22 cellular contexts compared by ENCODE assay signal in genomic region chr4:170887396-170887795, GRCh38.
"Had no signal": no experiment of that assay in that cellular context is flagged by ENCODE, and none has a peak within 500 bp of the region (broad histone marks: within the 10 kb centered on the region; RNA-seq: fewer than 3 reads in every experiment).

No MANE protein-coding gene starts in this region.

- H3K9me3 ChIP-seq: gastroesophageal sphincter, heart right ventricle, mucosa of descending colon, neutrophil, tibial artery, uterus had no signal

- H3K4me1 Mint-ChIP-seq: stimulated activated memory B cell treated with anti-CD40 and anti-IgM and Interleukin-4, amounts not matched to agents 10 μg/mL and 1 μg/mL and 100 μg/mL, for 72 hours; T-cell had no signal

- H3K9ac ChIP-seq: parathyroid adenoma had no signal

- H3K9me3 Mint-ChIP-seq: stimulated activated memory B cell treated with anti-CD40 and anti-IgM and Interleukin-4, amounts not matched to agents 10 μg/mL and 1 μg/mL and 100 μg/mL, for 72 hours had no signal

- H3K27me3 Mint-ChIP-seq: activated CD4-positive, alpha-beta memory T cell treated with anti-CD3 and anti-CD28 coated beads for 36 hours; brain; effector memory CD8-positive, alpha-beta T cell; naive thymus-derived CD4-positive, alpha-beta T cell; stimulated activated memory B cell treated with anti-CD40 and anti-IgM and Interleukin-4, amounts not matched to agents 10 μg/mL and 1 μg/mL and 100 μg/mL, for 72 hours; T-cell had no signal

- H3K27ac Mint-ChIP-seq: activated CD4-positive, alpha-beta memory T cell treated with anti-CD3 and anti-CD28 coated beads for 36 hours; activated naive CD4-positive, alpha-beta T cell treated with anti-CD3 and anti-CD28 coated beads, Interleukin-2, amount 50 U/mL, for 72 hours; brain; effector memory CD8-positive, alpha-beta T cell; naive thymus-derived CD4-positive, alpha-beta T cell; stimulated activated memory B cell treated with anti-CD40 and anti-IgM and Interleukin-4, amounts not matched to agents 10 μg/mL and 1 μg/mL and 100 μg/mL, for 72 hours; T-cell had no signal

- ATAC-seq: activated naive CD4-positive, alpha-beta T cell treated with anti-CD3 and anti-CD28 coated beads, Interleukin-2, amount 50 U/mL, for 72 hours; effector memory CD8-positive, alpha-beta T cell; gastroesophageal sphincter; heart right ventricle; left cardiac atrium; mucosa of descending colon; naive thymus-derived CD4-positive, alpha-beta T cell; stimulated activated memory B cell treated with anti-CD40 and anti-IgM and Interleukin-4, amounts not matched to agents 10 μg/mL and 1 μg/mL and 100 μg/mL, for 72 hours; T-cell had no signal

- H3K4me3 ChIP-seq: gastroesophageal sphincter, heart right ventricle, lung, mucosa of descending colon, tibial artery, uterus had no signal

- H3K4me3 Mint-ChIP-seq: activated CD4-positive, alpha-beta memory T cell treated with anti-CD3 and anti-CD28 coated beads for 36 hours; brain; effector memory CD8-positive, alpha-beta T cell; naive thymus-derived CD4-positive, alpha-beta T cell; stimulated activated memory B cell treated with anti-CD40 and anti-IgM and Interleukin-4, amounts not matched to agents 10 μg/mL and 1 μg/mL and 100 μg/mL, for 72 hours; T-cell had no signal

- H3K4me1 ChIP-seq: gastroesophageal sphincter, heart right ventricle, parathyroid adenoma, tibial artery, uterus had no signal

- H3K36me3 ChIP-seq: gastroesophageal sphincter, heart right ventricle, neutrophil, tibial artery, uterus had no signal

- H3K27me3 ChIP-seq: gastroesophageal sphincter, heart right ventricle, neutrophil, tibial artery, uterus had no signal

- H3K27ac ChIP-seq: gastroesophageal sphincter, heart right ventricle, neutrophil, parathyroid adenoma, tibial artery, uterus had no signal

- DNase-seq: activated CD4-positive, alpha-beta memory T cell treated with anti-CD3 and anti-CD28 coated beads for 36 hours; activated CD4-positive, CD25-positive, alpha-beta regulatory T cell treated with anti-CD3 and anti-CD28 coated beads, Interleukin-2, amount 50 U/mL, for 72 hours; activated effector memory CD4-positive, alpha-beta T cell treated with anti-CD3 and anti-CD28 coated beads, Interleukin-2, amount 50 U/mL, for 16 hours; activated T-cell treated with anti-CD3 and anti-CD28 coated beads, Interleukin-2, amount 50 U/mL, for 48 hours; amniotic stem cell; dermis blood vessel endothelial cell; effector memory CD8-positive, alpha-beta T cell; heart right ventricle; left cardiac atrium; mucosa of descending colon; naive thymus-derived CD4-positive, alpha-beta T cell; stimulated activated CD4-positive, alpha-beta T cell treated with anti-CD3 and anti-CD28 coated beads, Interleukin-2, amount 100 ng/mL, for 48 hours; T-cell; tibial artery; uterus had no signal

- H3K36me3 Mint-ChIP-seq: activated CD4-positive, alpha-beta memory T cell treated with anti-CD3 and anti-CD28 coated beads for 36 hours; brain; naive thymus-derived CD4-positive, alpha-beta T cell; stimulated activated memory B cell treated with anti-CD40 and anti-IgM and Interleukin-4, amounts not matched to agents 10 μg/mL and 1 μg/mL and 100 μg/mL, for 72 hours; T-cell had no signal

- H2AFZ ChIP-seq: parathyroid adenoma had no signal

- H3K79me2 ChIP-seq: parathyroid adenoma had no signal
